In genomic region chr1:182952677-182953444, GRCh38 we compare ENCODE assay signal across 14 cellular contexts. TPM values are rescaled to one million over a fixed set of nuclear protein-coding genes. Genes with fewer than 3 reads are reported as not detected.
A peak's percentile ranks its signal among the peaks of the same experiment; 100 is the strongest.
DNase-seq lines count a peak whose midpoint lies in the region; ATAC-seq, FAIRE-seq and TF ChIP-seq lines count a peak whose summit lies in the region.
"Had no signal": no experiment of that assay in that cellular context is flagged by ENCODE, and none has a peak within 500 bp of the region (broad histone marks: within the 10 kb centered on the region; RNA-seq: fewer than 3 reads in every experiment).

SHCBP1L (minus strand) TSS chr1:182953166; CDS start chr1:182953133, 33 bp downstream.

- ATAC-seq in stimulated activated memory B cell treated with anti-CD40 and anti-IgM and Interleukin-4, amounts not matched to agents 10 μg/mL and 1 μg/mL and 100 μg/mL, for 72 hours: peak; percentile 55

- no peaks in the 10 kb centered on the region for H3K27me3 ChIP-seq in H9 (ENCODE audit: insufficient read depth, low read length)

- H3K9ac ChIP-seq in H9 (ENCODE audit: extremely low read depth, insufficient read length, low read length) (no peak within 1 kb of the TSS), kidney (ENCODE audit: low read length in 2 of 2) (no peak within 1 kb of the TSS)

- H3K36me3 Mint-ChIP-seq in H9 (ENCODE audit: insufficient read depth in 1 of 3, low read depth in 3 of 3): peaks cover 0 to 11% (median 0%) of the 10 kb centered on the region in 3 experiments; a peak in 3 of 7 replicates
- H3K36me3 Mint-ChIP-seq in stimulated activated memory B cell treated with anti-CD40 and anti-IgM and Interleukin-4, amounts not matched to agents 10 μg/mL and 1 μg/mL and 100 μg/mL, for 72 hours: no peaks in the 10 kb centered on the region

- H2BK12ac ChIP-seq in H9 (ENCODE audit: insufficient read length, low read depth, low read length): no peak within 1 kb of the TSS

- H3K36me3 ChIP-seq in kidney (ENCODE audit: control insufficient read depth in 1 of 2, insufficient read depth in 2 of 2, low read length in 2 of 2): no peaks in the 10 kb centered on the region

- H3K56ac ChIP-seq in H9 (ENCODE audit: insufficient read length, low read depth, low read length): no peak within 1 kb of the TSS

- H3K18ac ChIP-seq in H9 (ENCODE audit: insufficient read length, low read depth, low read length): no peak within 1 kb of the TSS

- intact Hi-C loops in kidney (cut with DNase I): no loop called here

- H4K8ac ChIP-seq in H9 (replicated peaks; ENCODE audit: insufficient read length, low read depth, low read length): no peak within 1 kb of the TSS

- TF ChIP-seq CTCF in H9 (conservative IDR thresholded peaks at IDR 0.05) (no peak), choroid plexus epithelial cell (conservative IDR thresholded peaks at IDR 0.05; ENCODE audit: low read depth, low read length) (no peak), kidney (IDR thresholded peaks at IDR 0.05; ENCODE audit: borderline replicate concordance, extremely low read depth, insufficient read depth) (no peak)

- H3K14ac ChIP-seq in H9 (ENCODE audit: insufficient read depth, low read length): no peak within 1 kb of the TSS

- H3K27ac ChIP-seq in H9 (ENCODE audit: insufficient read length, low read depth, low read length) (no peak within 1 kb of the TSS), kidney (ENCODE audit: low read depth in 2 of 2, low read length in 2 of 2) (no peak within 1 kb of the TSS)

- H3K23ac ChIP-seq in H9 (ENCODE audit: insufficient read length, low read depth, low read length): no peak within 1 kb of the TSS

- H2BK20ac ChIP-seq in H9 (ENCODE audit: low read depth, low read length, poor library complexity, severe bottlenecking): no peak within 1 kb of the TSS

- H3K23me2 ChIP-seq in H9 (ENCODE audit: insufficient read length, low read depth, low read length, poor library complexity, severe bottlenecking): no peaks in the 10 kb centered on the region

- peak within 1 kb of the TSS; percentile 41 for H3K4me3 ChIP-seq in choroid plexus epithelial cell (ENCODE audit: low read depth, low read length)
- H3K4me3 ChIP-seq in kidney (ENCODE audit: low read length in 2 of 2): no peak within 1 kb of the TSS

- H2AFZ ChIP-seq in H9 (ENCODE audit: low read length): no peak within 1 kb of the TSS

- WGBS in H9 (ENCODE audit: extremely low coverage, insufficient read length, low lambda C conversion rate): no CpG with 5 or more reads among the region's 79 CpGs

- no peak within 1 kb of the TSS for H2BK15ac ChIP-seq in H9 (ENCODE audit: low read depth, low read length)

- H3T11ph ChIP-seq in H9 (ENCODE audit: low read length): no peak within 1 kb of the TSS

- no peak within 1 kb of the TSS for H3K4me3 Mint-ChIP-seq in H9
- H3K4me3 Mint-ChIP-seq in stimulated activated memory B cell treated with anti-CD40 and anti-IgM and Interleukin-4, amounts not matched to agents 10 μg/mL and 1 μg/mL and 100 μg/mL, for 72 hours: peak within 1 kb of the TSS; percentile 29

- no peak within 1 kb of the TSS for H4K5ac ChIP-seq in H9 (ENCODE audit: insufficient read length, low read depth, low read length)

- no peaks in the 10 kb centered on the region for H4K20me1 ChIP-seq in H9 (ENCODE audit: control insufficient read depth, insufficient read depth, insufficient read length)

- no peak within 1 kb of the TSS for H4K91ac ChIP-seq in H9 (ENCODE audit: insufficient read length, low read depth, low read length)

- H3K27ac Mint-ChIP-seq in H9: no peak within 1 kb of the TSS; a peak in 1 of 7 replicates
- no peak within 1 kb of the TSS for H3K27ac Mint-ChIP-seq in stimulated activated memory B cell treated with anti-CD40 and anti-IgM and Interleukin-4, amounts not matched to agents 10 μg/mL and 1 μg/mL and 100 μg/mL, for 72 hours

- no peaks in the 10 kb centered on the region for H3K79me1 ChIP-seq in H9 (ENCODE audit: insufficient read depth, low read depth, low read length, poor library complexity, severe bottlenecking)

- DNase-seq in H9 (peak; percentile 43), choroid plexus epithelial cell (ENCODE audit: low read depth) (no peak), kidney (peak; percentile 68), SK-N-DZ (ENCODE audit: low spot score) (no peak), NCI-H524 (lab: John Stamatoyannopoulos, UW) (no peak), NCI-H2227 (lab: John Stamatoyannopoulos, UW; ENCODE audit: unreplicated experiment) (no peak), NCI-H2107 (lab: John Stamatoyannopoulos, UW) (no peak)
- DNase-seq: activated CD4-positive, alpha-beta T cell treated with anti-CD3 and anti-CD28 coated beads for 48 hours; activated gamma-delta T cell; hypothalamus; NCI-H1417 treated with DMSO at 0.1 percent for 48 hours; stimulated activated CD8-positive, alpha-beta memory T cell treated with anti-CD3 and anti-CD28 coated beads, Interleukin-4, amount 100 ng/mL, for 48 hours had no signal

- no peak within 1 kb of the TSS for H3K4me2 ChIP-seq in H9 (ENCODE audit: insufficient read depth, insufficient read length, low read length)

- no peak within 1 kb of the TSS for H2BK5ac ChIP-seq in H9 (ENCODE audit: insufficient read length, low read length)

- H3K4ac ChIP-seq in H9 (ENCODE audit: low read depth, low read length): no peak within 1 kb of the TSS

- H3K9me3 ChIP-seq in H9 (ENCODE audit: control insufficient read depth, low read depth, low read length) (no peaks in the 10 kb centered on the region), kidney (ENCODE audit: control insufficient read depth in 1 of 2, low read length in 2 of 2) (no peaks in the 10 kb centered on the region)

- FAIRE-seq in kidney (lab: Jason Lieb, UNC): no peak

- H3K79me2 ChIP-seq in H9 (ENCODE audit: insufficient read depth, low read length): no peaks in the 10 kb centered on the region

- H3K4me1 Mint-ChIP-seq in H9: peaks cover 13 to 16% of the 10 kb centered on the region in 2 experiments
- H3K4me1 Mint-ChIP-seq in stimulated activated memory B cell treated with anti-CD40 and anti-IgM and Interleukin-4, amounts not matched to agents 10 μg/mL and 1 μg/mL and 100 μg/mL, for 72 hours: peaks cover 6% of the 10 kb centered on the region

- no peak within 1 kb of the TSS for H2AK5ac ChIP-seq in H9 (ENCODE audit: insufficient read length, low read length)

- H2BK120ac ChIP-seq in H9 (ENCODE audit: low read depth, low read length, poor library complexity, severe bottlenecking): peak within 1 kb of the TSS; percentile 5

- H3K9me3 Mint-ChIP-seq in H9: peaks cover 5 to 9% of the 10 kb centered on the region in 2 experiments; a peak in 4 of 5 replicates
- no peaks in the 10 kb centered on the region for H3K9me3 Mint-ChIP-seq in stimulated activated memory B cell treated with anti-CD40 and anti-IgM and Interleukin-4, amounts not matched to agents 10 μg/mL and 1 μg/mL and 100 μg/mL, for 72 hours

- H3K4me1 ChIP-seq in H9 (ENCODE audit: insufficient read depth, low read length) (no peaks in the 10 kb centered on the region), kidney (ENCODE audit: control insufficient read depth in 1 of 2, insufficient read depth in 1 of 2, low read depth in 1 of 2, low read length in 2 of 2) (peaks cover 0 to 2% of the 10 kb centered on the region in 2 donors)

- no peaks in the 10 kb centered on the region for H3K27me3 Mint-ChIP-seq in H9 (ENCODE audit: low read depth)
- H3K27me3 Mint-ChIP-seq in stimulated activated memory B cell treated with anti-CD40 and anti-IgM and Interleukin-4, amounts not matched to agents 10 μg/mL and 1 μg/mL and 100 μg/mL, for 72 hours: peaks cover 31% of the 10 kb centered on the region

RNA-seq across cellular contexts. Expression of gene SHCBP1L, which starts in this region (rescaled TPM):
- not detected in 2 replicates for total RNA-seq in H9 (2021)
- total RNA-seq in kidney: not detected
- not detected for polyA plus RNA-seq in kidney (ENCODE audit: insufficient read depth, low read depth, low replicate concordance)
- polyA plus RNA-seq in SK-N-DZ (2014; cell fraction: cytosol; rRNA removed): not detected in 2 replicates
- polyA plus RNA-seq in SK-N-DZ (2014; cell fraction: nucleus; rRNA removed): not detected in 2 replicates
- total RNA-seq: mononuclear cell had no signal

Comparison
In these comparisons a context has a peak if more than half of its experiments do, and no peak if none do; other contexts are left out.
1. Peak in DNase-seq in H9; RNA of the gene not detected or under 1 TPM.
2. Peak in DNase-seq in kidney; RNA of the gene not detected or under 1 TPM.